18 cellular contexts compared by ENCODE assay signal in the genomic region with DNA sequence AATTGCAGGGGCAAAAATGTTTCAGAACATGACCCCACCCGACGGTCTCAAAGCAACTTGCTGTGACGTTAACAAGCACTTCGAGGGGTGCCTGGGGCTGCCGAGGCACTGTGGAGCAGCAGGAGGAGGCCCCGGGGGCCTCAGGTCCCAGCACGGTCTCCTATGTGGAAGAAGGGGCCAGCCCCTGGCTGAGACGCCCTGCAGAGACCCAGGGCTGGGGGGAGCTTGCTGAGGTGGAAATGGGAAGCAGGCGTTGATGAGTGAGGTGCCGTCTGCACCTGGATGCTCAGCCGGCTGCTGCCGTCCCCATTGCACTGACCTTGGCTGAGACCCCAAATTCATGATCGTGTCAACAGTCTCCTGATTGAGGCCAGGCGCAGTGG.
"Had no signal": no experiment of that assay in that cellular context is flagged by ENCODE, and none has a peak within 500 bp of the region (broad histone marks: within the 10 kb centered on the region; RNA-seq: fewer than 3 reads in every experiment).

No MANE protein-coding gene starts in this region.

- H3K27me3 Mint-ChIP-seq: type B pancreatic cell had no signal

- H3K27me3 ChIP-seq: cardiac muscle cell, neural progenitor cell, pancreas had no signal

- H3K9ac ChIP-seq: neural progenitor cell had no signal

- H3K4me3 Mint-ChIP-seq: immature natural killer cell, neural progenitor cell, type B pancreatic cell had no signal

- H3K36me3 Mint-ChIP-seq: immature natural killer cell, mesothelial cell of epicardium, neural progenitor cell, type B pancreatic cell had no signal

- H3K9me3 Mint-ChIP-seq: activated T-helper 2 cell treated with anti-CD3 and anti-CD28 coated beads, Interferon-gamma antibody, Interleukin-2, Interleukin-4, amounts not matched to agents 10 μg/mL and 5 μg/mL and 100 μg/mL, durations not matched to agents 14 hours and 24 hours and 36 hours; mesothelial cell of epicardium; neural progenitor cell; type B pancreatic cell had no signal

- ATAC-seq: activated CD4-positive, CD25-positive, alpha-beta regulatory T cell treated with anti-CD3 and anti-CD28 coated beads, Interleukin-2, amount 50 U/mL, for 24 hours; lower lobe of right lung; pancreas had no signal

- H3K4me1 Mint-ChIP-seq: immature natural killer cell had no signal

- H3K4me3 ChIP-seq: cardiac muscle cell, lower lobe of right lung, neural progenitor cell, pancreas, SK-N-MC had no signal

- H3K27ac ChIP-seq: cardiac muscle cell, foreskin keratinocyte, lower lobe of right lung, neural progenitor cell, pancreas, SK-N-MC had no signal

- H3K4me1 ChIP-seq: foreskin keratinocyte, lower lobe of right lung, neural progenitor cell, pancreas had no signal

- H3K9me3 ChIP-seq: lower lobe of right lung, pancreas had no signal

- DNase-seq: activated CD4-positive, alpha-beta T cell treated with anti-CD3 and anti-CD28 coated beads, Interleukin-2, amount 50 U/mL, for 1 hour; activated naive CD4-positive, alpha-beta T cell treated with anti-CD3 and anti-CD28 coated beads, Interleukin-2, amount 50 U/mL, for 16 hours; glutamatergic neuron; immature natural killer cell; lower lobe of right lung; stimulated activated CD4-positive, alpha-beta T cell treated with anti-CD3 and anti-CD28 coated beads, Interleukin-15, amount 100 ng/mL, for 24 hours; stimulated activated CD4-positive, alpha-beta T cell treated with anti-CD3 and anti-CD28 coated beads, Interleukin-4, amount 100 ng/mL, for 24 hours; stimulated activated naive CD4-positive, alpha-beta T cell; substantia nigra had no signal

- H3K27ac Mint-ChIP-seq: activated T-helper 2 cell treated with anti-CD3 and anti-CD28 coated beads, Interferon-gamma antibody, Interleukin-2, Interleukin-4, amounts not matched to agents 10 μg/mL and 5 μg/mL and 100 μg/mL, durations not matched to agents 14 hours and 24 hours and 36 hours; immature natural killer cell; type B pancreatic cell had no signal

- H3K36me3 ChIP-seq: cardiac muscle cell, lower lobe of right lung, neural progenitor cell, pancreas had no signal
